In the genomic region with DNA sequence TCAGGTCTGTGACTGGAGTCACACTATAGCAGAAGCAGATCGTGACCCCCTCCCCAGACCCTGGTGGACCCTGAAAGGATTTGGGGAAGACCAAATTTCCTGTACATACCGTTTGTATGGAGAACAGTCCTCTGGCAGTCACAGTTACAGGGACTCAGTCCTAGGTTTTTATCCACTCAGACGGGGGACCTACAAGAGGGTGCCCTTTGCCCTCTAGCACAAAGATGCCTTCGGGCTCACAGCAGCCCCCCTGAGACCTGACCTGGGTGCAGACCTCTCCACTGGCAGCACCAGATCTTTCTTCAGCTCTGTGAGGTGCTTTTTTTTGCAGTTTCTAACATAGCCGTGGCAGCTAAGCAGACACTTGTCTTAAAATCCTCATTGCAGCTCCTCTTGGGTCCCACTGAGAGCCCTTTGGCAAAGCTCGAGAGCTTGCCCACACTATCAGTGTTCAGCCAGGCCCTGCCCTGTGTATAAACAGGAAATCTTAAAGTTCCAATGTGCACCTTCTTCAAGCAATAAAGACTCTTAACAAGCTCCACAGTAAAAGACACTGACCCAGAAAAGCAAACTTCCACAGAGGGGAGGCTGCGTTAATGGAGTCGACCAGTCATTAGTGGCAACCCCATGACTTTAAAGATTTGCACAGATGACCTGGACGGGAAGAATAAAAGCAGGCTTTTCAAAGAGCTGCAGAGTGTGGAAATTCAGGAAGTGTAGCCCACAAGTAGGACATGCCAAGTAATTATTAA, we compare ENCODE assay signal across 3 cellular contexts.
TF ChIP-seq lines count a peak whose summit lies in the region.

No MANE protein-coding gene starts in this region.

TF ChIP-seq in SK-N-SH, 30 proteins besides CTCF, POLR2A, EP300 and RAD21 (continued from another document):
- no peak for TF ChIP-seq MEF2A (IDR thresholded peaks at IDR 0.05; ENCODE audit: borderline replicate concordance, low read depth)
- TF ChIP-seq RXRA (IDR thresholded peaks at IDR 0.05; ENCODE audit: borderline replicate concordance, low read depth) = no peak
- no peak for TF ChIP-seq FOXM1 (IDR thresholded peaks at IDR 0.05; ENCODE audit: low read depth)
- no peak for TF ChIP-seq RFX5 (IDR thresholded peaks at IDR 0.05; ENCODE audit: low read length)
- no peak for TF ChIP-seq JUND (IDR thresholded peaks at IDR 0.05)
- TF ChIP-seq, protein P1, sequence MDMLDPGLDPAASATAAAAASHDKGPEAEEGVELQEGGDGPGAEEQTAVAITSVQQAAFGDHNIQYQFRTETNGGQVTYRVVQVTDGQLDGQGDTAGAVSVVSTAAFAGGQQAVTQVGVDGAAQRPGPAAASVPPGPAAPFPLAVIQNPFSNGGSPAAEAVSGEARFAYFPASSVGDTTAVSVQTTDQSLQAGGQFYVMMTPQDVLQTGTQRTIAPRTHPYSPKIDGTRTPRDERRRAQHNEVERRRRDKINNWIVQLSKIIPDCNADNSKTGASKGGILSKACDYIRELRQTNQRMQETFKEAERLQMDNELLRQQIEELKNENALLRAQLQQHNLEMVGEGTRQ (IDR thresholded peaks at IDR 0.05; ENCODE audit: borderline replicate concordance, low read depth, low read length) = no peak
- TF ChIP-seq POLR2AphosphoS5 (IDR thresholded peaks at IDR 0.05; ENCODE audit: low read depth, low read length) = no peak
- no peak for TF ChIP-seq SIN3A (IDR thresholded peaks at IDR 0.05; ENCODE audit: borderline replicate concordance, low read depth, low read length)
- no peak for TF ChIP-seq FOSL2 (IDR thresholded peaks at IDR 0.05; ENCODE audit: borderline replicate concordance, low read depth)
- TF ChIP-seq, protein P2, sequence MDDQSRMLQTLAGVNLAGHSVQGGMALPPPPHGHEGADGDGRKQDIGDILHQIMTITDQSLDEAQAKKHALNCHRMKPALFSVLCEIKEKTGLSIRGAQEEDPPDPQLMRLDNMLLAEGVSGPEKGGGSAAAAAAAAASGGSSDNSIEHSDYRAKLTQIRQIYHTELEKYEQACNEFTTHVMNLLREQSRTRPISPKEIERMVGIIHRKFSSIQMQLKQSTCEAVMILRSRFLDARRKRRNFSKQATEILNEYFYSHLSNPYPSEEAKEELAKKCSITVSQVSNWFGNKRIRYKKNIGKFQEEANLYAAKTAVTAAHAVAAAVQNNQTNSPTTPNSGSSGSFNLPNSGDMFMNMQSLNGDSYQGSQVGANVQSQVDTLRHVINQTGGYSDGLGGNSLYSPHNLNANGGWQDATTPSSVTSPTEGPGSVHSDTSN (IDR thresholded peaks at IDR 0.05) = no peak
- no peak for TF ChIP-seq SMC3 (IDR thresholded peaks at IDR 0.05; ENCODE audit: low read depth, low read length)
- TF ChIP-seq, protein P3, sequence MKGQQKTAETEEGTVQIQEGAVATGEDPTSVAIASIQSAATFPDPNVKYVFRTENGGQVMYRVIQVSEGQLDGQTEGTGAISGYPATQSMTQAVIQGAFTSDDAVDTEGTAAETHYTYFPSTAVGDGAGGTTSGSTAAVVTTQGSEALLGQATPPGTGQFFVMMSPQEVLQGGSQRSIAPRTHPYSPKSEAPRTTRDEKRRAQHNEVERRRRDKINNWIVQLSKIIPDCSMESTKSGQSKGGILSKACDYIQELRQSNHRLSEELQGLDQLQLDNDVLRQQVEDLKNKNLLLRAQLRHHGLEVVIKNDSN (IDR thresholded peaks at IDR 0.05; ENCODE audit: borderline replicate concordance, low read depth) = no peak

TF ChIP-seq in SK-N-SH treated with all-trans-retinoic acid at 6 μM for 48 hours, 23 proteins besides CTCF, POLR2A, EP300 and RAD21:
- TF ChIP-seq, protein P4, sequence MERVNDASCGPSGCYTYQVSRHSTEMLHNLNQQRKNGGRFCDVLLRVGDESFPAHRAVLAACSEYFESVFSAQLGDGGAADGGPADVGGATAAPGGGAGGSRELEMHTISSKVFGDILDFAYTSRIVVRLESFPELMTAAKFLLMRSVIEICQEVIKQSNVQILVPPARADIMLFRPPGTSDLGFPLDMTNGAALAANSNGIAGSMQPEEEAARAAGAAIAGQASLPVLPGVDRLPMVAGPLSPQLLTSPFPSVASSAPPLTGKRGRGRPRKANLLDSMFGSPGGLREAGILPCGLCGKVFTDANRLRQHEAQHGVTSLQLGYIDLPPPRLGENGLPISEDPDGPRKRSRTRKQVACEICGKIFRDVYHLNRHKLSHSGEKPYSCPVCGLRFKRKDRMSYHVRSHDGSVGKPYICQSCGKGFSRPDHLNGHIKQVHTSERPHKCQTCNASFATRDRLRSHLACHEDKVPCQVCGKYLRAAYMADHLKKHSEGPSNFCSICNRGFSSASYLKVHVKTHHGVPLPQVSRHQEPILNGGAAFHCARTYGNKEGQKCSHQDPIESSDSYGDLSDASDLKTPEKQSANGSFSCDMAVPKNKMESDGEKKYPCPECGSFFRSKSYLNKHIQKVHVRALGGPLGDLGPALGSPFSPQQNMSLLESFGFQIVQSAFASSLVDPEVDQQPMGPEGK (CRISPR knock-in tag; IDR thresholded peaks at IDR 0.05; ENCODE audit: borderline replicate concordance) = no peak
- TF ChIP-seq ISL1 (CRISPR knock-in tag; IDR thresholded peaks at IDR 0.05) = no peak
- no peak for TF ChIP-seq ZNF565 (CRISPR knock-in tag; conservative IDR thresholded peaks at IDR 0.05; ENCODE audit: low read depth)
- TF ChIP-seq ZFP30 (CRISPR knock-in tag; IDR thresholded peaks at IDR 0.05) = no peak
- TF ChIP-seq OSR1 (CRISPR knock-in tag; IDR thresholded peaks at IDR 0.05) = no peak
- no peak for TF ChIP-seq GLIS3 (CRISPR knock-in tag; IDR thresholded peaks at IDR 0.05)
- TF ChIP-seq, protein P5, sequence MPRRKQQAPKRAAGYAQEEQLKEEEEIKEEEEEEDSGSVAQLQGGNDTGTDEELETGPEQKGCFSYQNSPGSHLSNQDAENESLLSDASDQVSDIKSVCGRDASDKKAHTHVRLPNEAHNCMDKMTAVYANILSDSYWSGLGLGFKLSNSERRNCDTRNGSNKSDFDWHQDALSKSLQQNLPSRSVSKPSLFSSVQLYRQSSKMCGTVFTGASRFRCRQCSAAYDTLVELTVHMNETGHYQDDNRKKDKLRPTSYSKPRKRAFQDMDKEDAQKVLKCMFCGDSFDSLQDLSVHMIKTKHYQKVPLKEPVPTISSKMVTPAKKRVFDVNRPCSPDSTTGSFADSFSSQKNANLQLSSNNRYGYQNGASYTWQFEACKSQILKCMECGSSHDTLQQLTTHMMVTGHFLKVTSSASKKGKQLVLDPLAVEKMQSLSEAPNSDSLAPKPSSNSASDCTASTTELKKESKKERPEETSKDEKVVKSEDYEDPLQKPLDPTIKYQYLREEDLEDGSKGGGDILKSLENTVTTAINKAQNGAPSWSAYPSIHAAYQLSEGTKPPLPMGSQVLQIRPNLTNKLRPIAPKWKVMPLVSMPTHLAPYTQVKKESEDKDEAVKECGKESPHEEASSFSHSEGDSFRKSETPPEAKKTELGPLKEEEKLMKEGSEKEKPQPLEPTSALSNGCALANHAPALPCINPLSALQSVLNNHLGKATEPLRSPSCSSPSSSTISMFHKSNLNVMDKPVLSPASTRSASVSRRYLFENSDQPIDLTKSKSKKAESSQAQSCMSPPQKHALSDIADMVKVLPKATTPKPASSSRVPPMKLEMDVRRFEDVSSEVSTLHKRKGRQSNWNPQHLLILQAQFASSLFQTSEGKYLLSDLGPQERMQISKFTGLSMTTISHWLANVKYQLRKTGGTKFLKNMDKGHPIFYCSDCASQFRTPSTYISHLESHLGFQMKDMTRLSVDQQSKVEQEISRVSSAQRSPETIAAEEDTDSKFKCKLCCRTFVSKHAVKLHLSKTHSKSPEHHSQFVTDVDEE (CRISPR knock-in tag; IDR thresholded peaks at IDR 0.05) = no peak
- TF ChIP-seq PPARA (CRISPR knock-in tag; IDR thresholded peaks at IDR 0.05; ENCODE audit: borderline replicate concordance) = no peak
- no peak for TF ChIP-seq ZFP3 (CRISPR knock-in tag; IDR thresholded peaks at IDR 0.05)
- TF ChIP-seq CSDC2 (CRISPR knock-in tag; IDR thresholded peaks at IDR 0.05) = no peak

TF ChIP-seq in GM12878, 131 proteins besides CTCF, POLR2A, EP300 and RAD21 (continued from another document):
- TF ChIP-seq MYC (IDR thresholded peaks at IDR 0.05; ENCODE audit: insufficient read depth, insufficient read length, insufficient replicate concordance, low read length, severe bottlenecking) (no peak), ZNF24 (IDR thresholded peaks at IDR 0.05) (no peak), MTA3 (IDR thresholded peaks at IDR 0.05; ENCODE audit: borderline replicate concordance, low read length) (no peak), JUNB (IDR thresholded peaks at IDR 0.05) (no peak), NFXL1 (IDR thresholded peaks at IDR 0.05; ENCODE audit: borderline replicate concordance) (no peak), ZNF217 (IDR thresholded peaks at IDR 0.05) (no peak), NFYA (IDR thresholded peaks at IDR 0.05; ENCODE audit: borderline replicate concordance, low read depth, low read length) (no peak), ETV6 (conservative IDR thresholded peaks at IDR 0.05 in 1 of 2, IDR thresholded peaks at IDR 0.05 in 1 of 2; ENCODE audit: borderline replicate concordance in 1 of 2, low read depth in 1 of 2) (no peak), FOXM1 (IDR thresholded peaks at IDR 0.05; ENCODE audit: low read depth, low read length) (no peak), RCOR1 (conservative IDR thresholded peaks at IDR 0.05; ENCODE audit: low read depth, low read length) (no peak), ZNF622 (IDR thresholded peaks at IDR 0.05) (no peak)
- TF ChIP-seq, protein P6, sequence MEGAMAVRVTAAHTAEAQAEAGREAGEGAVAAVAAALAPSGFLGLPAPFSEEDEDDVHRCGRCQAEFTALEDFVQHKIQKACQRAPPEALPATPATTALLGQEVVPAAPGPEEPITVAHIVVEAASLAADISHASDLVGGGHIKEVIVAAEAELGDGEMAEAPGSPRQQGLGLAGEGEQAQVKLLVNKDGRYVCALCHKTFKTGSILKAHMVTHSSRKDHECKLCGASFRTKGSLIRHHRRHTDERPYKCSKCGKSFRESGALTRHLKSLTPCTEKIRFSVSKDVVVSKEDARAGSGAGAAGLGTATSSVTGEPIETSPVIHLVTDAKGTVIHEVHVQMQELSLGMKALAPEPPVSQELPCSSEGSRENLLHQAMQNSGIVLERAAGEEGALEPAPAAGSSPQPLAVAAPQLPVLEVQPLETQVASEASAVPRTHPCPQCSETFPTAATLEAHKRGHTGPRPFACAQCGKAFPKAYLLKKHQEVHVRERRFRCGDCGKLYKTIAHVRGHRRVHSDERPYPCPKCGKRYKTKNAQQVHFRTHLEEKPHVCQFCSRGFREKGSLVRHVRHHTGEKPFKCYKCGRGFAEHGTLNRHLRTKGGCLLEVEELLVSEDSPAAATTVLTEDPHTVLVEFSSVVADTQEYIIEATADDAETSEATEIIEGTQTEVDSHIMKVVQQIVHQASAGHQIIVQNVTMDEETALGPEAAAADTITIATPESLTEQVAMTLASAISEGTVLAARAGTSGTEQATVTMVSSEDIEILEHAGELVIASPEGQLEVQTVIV (IDR thresholded peaks at IDR 0.05; ENCODE audit: borderline replicate concordance, partially characterized antibody) = no peak
- TF ChIP-seq, protein P7, sequence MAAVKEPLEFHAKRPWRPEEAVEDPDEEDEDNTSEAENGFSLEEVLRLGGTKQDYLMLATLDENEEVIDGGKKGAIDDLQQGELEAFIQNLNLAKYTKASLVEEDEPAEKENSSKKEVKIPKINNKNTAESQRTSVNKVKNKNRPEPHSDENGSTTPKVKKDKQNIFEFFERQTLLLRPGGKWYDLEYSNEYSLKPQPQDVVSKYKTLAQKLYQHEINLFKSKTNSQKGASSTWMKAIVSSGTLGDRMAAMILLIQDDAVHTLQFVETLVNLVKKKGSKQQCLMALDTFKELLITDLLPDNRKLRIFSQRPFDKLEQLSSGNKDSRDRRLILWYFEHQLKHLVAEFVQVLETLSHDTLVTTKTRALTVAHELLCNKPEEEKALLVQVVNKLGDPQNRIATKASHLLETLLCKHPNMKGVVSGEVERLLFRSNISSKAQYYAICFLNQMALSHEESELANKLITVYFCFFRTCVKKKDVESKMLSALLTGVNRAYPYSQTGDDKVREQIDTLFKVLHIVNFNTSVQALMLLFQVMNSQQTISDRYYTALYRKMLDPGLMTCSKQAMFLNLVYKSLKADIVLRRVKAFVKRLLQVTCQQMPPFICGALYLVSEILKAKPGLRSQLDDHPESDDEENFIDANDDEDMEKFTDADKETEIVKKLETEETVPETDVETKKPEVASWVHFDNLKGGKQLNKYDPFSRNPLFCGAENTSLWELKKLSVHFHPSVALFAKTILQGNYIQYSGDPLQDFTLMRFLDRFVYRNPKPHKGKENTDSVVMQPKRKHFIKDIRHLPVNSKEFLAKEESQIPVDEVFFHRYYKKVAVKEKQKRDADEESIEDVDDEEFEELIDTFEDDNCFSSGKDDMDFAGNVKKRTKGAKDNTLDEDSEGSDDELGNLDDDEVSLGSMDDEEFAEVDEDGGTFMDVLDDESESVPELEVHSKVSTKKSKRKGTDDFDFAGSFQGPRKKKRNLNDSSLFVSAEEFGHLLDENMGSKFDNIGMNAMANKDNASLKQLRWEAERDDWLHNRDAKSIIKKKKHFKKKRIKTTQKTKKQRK (IDR thresholded peaks at IDR 0.05; ENCODE audit: low read depth, low read length) = no peak
- TF ChIP-seq, protein P8, sequence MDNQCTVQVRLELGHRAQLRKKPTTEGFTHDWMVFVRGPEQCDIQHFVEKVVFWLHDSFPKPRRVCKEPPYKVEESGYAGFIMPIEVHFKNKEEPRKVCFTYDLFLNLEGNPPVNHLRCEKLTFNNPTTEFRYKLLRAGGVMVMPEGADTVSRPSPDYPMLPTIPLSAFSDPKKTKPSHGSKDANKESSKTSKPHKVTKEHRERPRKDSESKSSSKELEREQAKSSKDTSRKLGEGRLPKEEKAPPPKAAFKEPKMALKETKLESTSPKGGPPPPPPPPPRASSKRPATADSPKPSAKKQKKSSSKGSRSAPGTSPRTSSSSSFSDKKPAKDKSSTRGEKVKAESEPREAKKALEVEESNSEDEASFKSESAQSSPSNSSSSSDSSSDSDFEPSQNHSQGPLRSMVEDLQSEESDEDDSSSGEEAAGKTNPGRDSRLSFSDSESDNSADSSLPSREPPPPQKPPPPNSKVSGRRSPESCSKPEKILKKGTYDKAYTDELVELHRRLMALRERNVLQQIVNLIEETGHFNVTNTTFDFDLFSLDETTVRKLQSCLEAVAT (IDR thresholded peaks at IDR 0.05) = no peak
